In genomic region chr5:170305016-170305645, GRCh38 we compare ENCODE assay signal across 21 cellular contexts. TPM values are rescaled to one million over a fixed set of nuclear protein-coding genes. Genes with fewer than 3 reads are reported as not detected.
"Had no signal": no experiment of that assay in that cellular context is flagged by ENCODE, and none has a peak within 500 bp of the region (broad histone marks: within the 10 kb centered on the region; RNA-seq: fewer than 3 reads in every experiment).

No MANE protein-coding gene starts in this region.

- H3K27ac Mint-ChIP-seq: nephron had no signal

- H3K9ac ChIP-seq: parathyroid adenoma had no signal

- H3K27me3 ChIP-seq: sigmoid colon, testis, transverse colon had no signal

- H3K9me3 ChIP-seq: psoas muscle, sigmoid colon, testis, transverse colon had no signal

- H3K27me3 Mint-ChIP-seq: stimulated activated naive CD8-positive, alpha-beta T cell treated with anti-CD3 and anti-CD28 coated beads, Interleukin-15, amount 100 ng/mL, for 72 hours had no signal

- DNase-seq: effector memory CD4-positive, alpha-beta T cell; kidney; left cardiac atrium; left ventricle myocardium superior; mesendoderm; naive B cell; psoas muscle; retina; sigmoid colon; stimulated activated CD4-positive, alpha-beta T cell treated with anti-CD3 and anti-CD28 coated beads, Interleukin-2, amount 100 ng/mL, for 24 hours; stimulated activated CD4-positive, alpha-beta T cell treated with anti-CD3 and anti-CD28 coated beads, Interleukin-4, amount 100 ng/mL, for 4 hours; stimulated activated naive B cell treated with anti-CD40 and anti-IgM and Interleukin-4, amounts not matched to agents 10 μg/mL and 1 μg/mL and 100 μg/mL, for 72 hours; stimulated activated naive CD8-positive, alpha-beta T cell treated with anti-CD3 and anti-CD28 coated beads, Interleukin-15, amount 100 ng/mL, for 72 hours; testis; transverse colon had no signal

- H3K4me3 Mint-ChIP-seq: nephron; stimulated activated naive B cell treated with anti-CD40 and anti-IgM and Interleukin-4, amounts not matched to agents 10 μg/mL and 1 μg/mL and 100 μg/mL, for 72 hours had no signal

- H3K4me1 ChIP-seq: parathyroid adenoma, psoas muscle had no signal

- H3K79me2 ChIP-seq: parathyroid adenoma had no signal

- H3K36me3 ChIP-seq: sigmoid colon, transverse colon had no signal

- H3K9me3 Mint-ChIP-seq: naive B cell; nephron; stimulated activated naive B cell treated with anti-CD40 and anti-IgM and Interleukin-4, amounts not matched to agents 10 μg/mL and 1 μg/mL and 100 μg/mL, for 72 hours; stimulated activated naive CD8-positive, alpha-beta T cell treated with anti-CD3 and anti-CD28 coated beads, Interleukin-15, amount 100 ng/mL, for 72 hours had no signal

- H3K36me3 Mint-ChIP-seq: naive B cell; stimulated activated naive B cell treated with anti-CD40 and anti-IgM and Interleukin-4, amounts not matched to agents 10 μg/mL and 1 μg/mL and 100 μg/mL, for 72 hours had no signal

- H2AFZ ChIP-seq: parathyroid adenoma had no signal

- H3K4me3 ChIP-seq: lung, psoas muscle, sigmoid colon, skin epidermis, testis, transverse colon had no signal

- H3K27ac ChIP-seq: parathyroid adenoma, psoas muscle, skin epidermis, transverse colon had no signal

- ATAC-seq: esophagus mucosa; psoas muscle; stimulated activated naive B cell treated with anti-CD40 and anti-IgM and Interleukin-4, amounts not matched to agents 10 μg/mL and 1 μg/mL and 100 μg/mL, for 72 hours; stimulated activated naive CD8-positive, alpha-beta T cell treated with anti-CD3 and anti-CD28 coated beads, Interleukin-15, amount 100 ng/mL, for 72 hours had no signal

RNA-seq across cellular contexts. Expression of gene LCP2, which starts 7.6 kb away (rescaled TPM):
- total RNA-seq: fibroblast of lung had no signal
- polyA plus RNA-seq: fibroblast of lung had no signal
